ENCODE assay signal across 12 cellular contexts in the genomic region with DNA sequence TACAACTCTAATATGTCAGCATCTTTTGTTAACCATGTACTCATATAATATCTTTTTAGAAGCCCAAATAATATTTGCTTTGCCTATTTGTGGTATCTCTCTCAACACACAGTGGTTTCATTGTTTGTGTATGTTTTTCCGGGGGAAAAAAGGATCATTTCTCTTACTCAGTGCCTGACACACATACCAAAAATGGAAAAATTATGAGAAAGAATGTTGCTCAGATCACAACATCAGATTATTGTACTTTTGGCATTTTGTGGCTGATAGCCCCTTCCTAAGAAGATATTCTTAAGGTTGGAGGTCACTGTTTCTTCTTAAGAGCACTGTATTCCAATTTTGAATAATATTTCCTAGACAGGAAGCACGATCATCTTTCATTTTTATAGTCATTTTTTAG.
DNase-seq lines count a peak whose midpoint lies in the region; TF ChIP-seq lines count a peak whose summit lies in the region.
"Had no signal": no experiment of that assay in that cellular context is flagged by ENCODE, and none has a peak within 500 bp of the region (broad histone marks: within the 10 kb centered on the region; RNA-seq: fewer than 3 reads in every experiment).

No MANE protein-coding gene starts in this region.

- intact Hi-C loops in activated T-helper 2 cell treated with anti-CD3 and anti-CD28 coated beads, Interferon-gamma antibody, Interleukin-2, Interleukin-4, amounts not matched to agents 10 μg/mL and 5 μg/mL and 100 μg/mL, durations not matched to agents 14 hours and 24 hours and 36 hours (cut with micrococcal nuclease) = no loop called here

- H3K27me3 Mint-ChIP-seq in activated T-helper 2 cell treated with anti-CD3 and anti-CD28 coated beads, Interferon-gamma antibody, Interleukin-2, Interleukin-4, amounts not matched to agents 10 μg/mL and 5 μg/mL and 100 μg/mL, durations not matched to agents 14 hours and 24 hours and 36 hours (ENCODE audit: low read depth) = no peaks in the 10 kb centered on the region
- H3K27me3 Mint-ChIP-seq: activated CD4-positive, alpha-beta T cell treated with anti-CD3 and anti-CD28 coated beads, Interleukin-2, amount 10 ng/mL, durations not matched to agents 7 days and 5 days; progenitor cell of endocrine pancreas had no signal

- peaks cover 15% of the 10 kb centered on the region for H3K4me1 Mint-ChIP-seq in activated T-helper 2 cell treated with anti-CD3 and anti-CD28 coated beads, Interferon-gamma antibody, Interleukin-2, Interleukin-4, amounts not matched to agents 10 μg/mL and 5 μg/mL and 100 μg/mL, durations not matched to agents 14 hours and 24 hours and 36 hours (ENCODE audit: low read depth)
- H3K4me1 Mint-ChIP-seq: activated CD4-positive, alpha-beta T cell treated with anti-CD3 and anti-CD28 coated beads, Interleukin-2, amount 10 ng/mL, durations not matched to agents 7 days and 5 days had no signal

- DNase-seq in HCEC 1CT = peak; percentile 78
- peak; percentile 51 to 64 for DNase-seq in SW 1271 (lab: John Stamatoyannopoulos, UW)
- peak; percentile 83 for DNase-seq in fibroblast of pulmonary artery (ENCODE audit: low read depth)
- peak; percentile 61 for DNase-seq in stromal cell of bone marrow (ENCODE audit: low read depth)
- DNase-seq in pons (ENCODE audit: low spot score) = no peak
- DNase-seq in activated T-helper 2 cell treated with anti-CD3 and anti-CD28 coated beads, Interferon-gamma antibody, Interleukin-2, Interleukin-4, amounts not matched to agents 10 μg/mL and 5 μg/mL and 100 μg/mL, durations not matched to agents 14 hours and 24 hours and 36 hours (ENCODE audit: low spot score) = no peak
- DNase-seq in HK-2 (ENCODE audit: unreplicated experiment) = no peak
- DNase-seq: activated CD4-positive, alpha-beta T cell treated with anti-CD3 and anti-CD28 coated beads, Interleukin-2, amount 10 ng/mL, durations not matched to agents 7 days and 5 days; activated gamma-delta T cell; NCI-H1694 treated with DMSO at 0.1 percent for 48 hours; substantia nigra had no signal

- H3K36me3 Mint-ChIP-seq in activated T-helper 2 cell treated with anti-CD3 and anti-CD28 coated beads, Interferon-gamma antibody, Interleukin-2, Interleukin-4, amounts not matched to agents 10 μg/mL and 5 μg/mL and 100 μg/mL, durations not matched to agents 14 hours and 24 hours and 36 hours (ENCODE audit: low read depth) = peaks cover 2% of the 10 kb centered on the region

- peaks cover 3% of the 10 kb centered on the region for H3K9me3 Mint-ChIP-seq in activated T-helper 2 cell treated with anti-CD3 and anti-CD28 coated beads, Interferon-gamma antibody, Interleukin-2, Interleukin-4, amounts not matched to agents 10 μg/mL and 5 μg/mL and 100 μg/mL, durations not matched to agents 14 hours and 24 hours and 36 hours
- H3K9me3 Mint-ChIP-seq: activated CD4-positive, alpha-beta T cell treated with anti-CD3 and anti-CD28 coated beads, Interleukin-2, amount 10 ng/mL, durations not matched to agents 7 days and 5 days had no signal

- H3K4me3 ChIP-seq in fibroblast of pulmonary artery (replicated peaks; ENCODE audit: low read depth, low read length) = peak overlapping the region; percentile 4

- H3K4me3 Mint-ChIP-seq in activated T-helper 2 cell treated with anti-CD3 and anti-CD28 coated beads, Interferon-gamma antibody, Interleukin-2, Interleukin-4, amounts not matched to agents 10 μg/mL and 5 μg/mL and 100 μg/mL, durations not matched to agents 14 hours and 24 hours and 36 hours (ENCODE audit: low read depth) = no peak overlapping the region
- H3K4me3 Mint-ChIP-seq: activated CD4-positive, alpha-beta T cell treated with anti-CD3 and anti-CD28 coated beads, Interleukin-2, amount 10 ng/mL, durations not matched to agents 7 days and 5 days had no signal

- no peak overlapping the region for H3K27ac Mint-ChIP-seq in activated T-helper 2 cell treated with anti-CD3 and anti-CD28 coated beads, Interferon-gamma antibody, Interleukin-2, Interleukin-4, amounts not matched to agents 10 μg/mL and 5 μg/mL and 100 μg/mL, durations not matched to agents 14 hours and 24 hours and 36 hours
- H3K27ac Mint-ChIP-seq: activated CD4-positive, alpha-beta T cell treated with anti-CD3 and anti-CD28 coated beads, Interleukin-2, amount 10 ng/mL, durations not matched to agents 7 days and 5 days; progenitor cell of endocrine pancreas had no signal

- TF ChIP-seq CTCF in fibroblast of pulmonary artery (IDR thresholded peaks at IDR 0.05; ENCODE audit: low read length, missing control alignments) = no peak

Comparison
In these comparisons a context has a peak if more than half of its experiments do, and no peak if none do; other contexts are left out.
1. DNase-seq: peak in HCEC 1CT (single experiment), SW 1271 (2 of 2), fibroblast of pulmonary artery (single experiment) and stromal cell of bone marrow (single experiment); none in pons (single experiment), activated T-helper 2 cell treated with anti-CD3 and anti-CD28 coated beads, Interferon-gamma antibody, Interleukin-2, Interleukin-4, amounts not matched to agents 10 μg/mL and 5 μg/mL and 100 μg/mL, durations not matched to agents 14 hours and 24 hours and 36 hours (single experiment) and HK-2 (single experiment).